26 cellular contexts compared by ENCODE assay signal in genomic region chr2:226117506-226118065, GRCh38.
A peak's percentile ranks its signal among the peaks of the same experiment; 100 is the strongest.
DNase-seq lines count a peak whose midpoint lies in the region; FAIRE-seq and TF ChIP-seq lines count a peak whose summit lies in the region.
"Had no signal": no experiment of that assay in that cellular context is flagged by ENCODE, and none has a peak within 500 bp of the region (broad histone marks: within the 10 kb centered on the region; RNA-seq: fewer than 3 reads in every experiment).

No MANE protein-coding gene starts in this region.

- H3K36me3 ChIP-seq in left ventricle myocardium inferior (no peaks in the 10 kb centered on the region), right atrium auricular region (no peaks in the 10 kb centered on the region)

- TF ChIP-seq CTCF in 22Rv1 (IDR thresholded peaks at IDR 0.05) (no peak), left ventricle myocardium inferior (IDR thresholded peaks at IDR 0.05; ENCODE audit: borderline replicate concordance) (no peak), right atrium auricular region (IDR thresholded peaks at IDR 0.05) (no peak)

- DNase-seq in HCEC 1CT, result peak; percentile 69
- DNase-seq in iris pigment epithelial cell (ENCODE audit: low read depth), result peak; percentile 47
- no peak for DNase-seq in left ventricle myocardium inferior
- DNase-seq in retina, result no peak
- no peak for DNase-seq in right atrium auricular region (ENCODE audit: low spot score)
- DNase-seq in dermis blood vessel endothelial cell, result no peak
- DNase-seq: activated CD4-positive, alpha-beta memory T cell treated with anti-CD3 and anti-CD28 coated beads, Interleukin-2, amount 10 ng/mL, durations not matched to agents 7 days and 5 days; activated naive CD4-positive, alpha-beta T cell treated with Interleukin-2 at 50 U/mL for 16 hours; activated T-cell treated with anti-CD3 and anti-CD28 coated beads, Interleukin-2, amount 50 U/mL, for 1 hour; aorta; C1 segment of cervical spinal cord; effector memory CD8-positive, alpha-beta T cell; Karpas-422; NCI-H1105; NCI-H2081; NCI-H510A treated with DMSO at 0.1 percent for 48 hours; SIG-M5; stimulated activated CD4-positive, alpha-beta T cell treated with anti-CD3 and anti-CD28 coated beads, Interleukin-2, amount 100 ng/mL, for 48 hours; T-helper 2 cell had no signal

- H3K9me3 ChIP-seq in left ventricle myocardium inferior (replicated peaks) (no peaks in the 10 kb centered on the region), right atrium auricular region (no peaks in the 10 kb centered on the region)

- H3K27me3 ChIP-seq in left ventricle myocardium inferior (ENCODE audit: low read depth) (no peaks in the 10 kb centered on the region), right atrium auricular region (no peaks in the 10 kb centered on the region)

- intact Hi-C loops in left ventricle myocardium inferior (cut with micrococcal nuclease), result no loop called here

- H3K4me3 ChIP-seq in left ventricle myocardium inferior (no peak overlapping the region), right atrium auricular region (no peak overlapping the region)
- H3K4me3 ChIP-seq: lung had no signal

- H3K27ac ChIP-seq in 22Rv1 (peak overlapping the region; percentile 83), left ventricle myocardium inferior (replicated peaks) (no peak overlapping the region), right atrium auricular region (no peak overlapping the region)

- H3K4me1 ChIP-seq in left ventricle myocardium inferior, result peaks cover 11% of the 10 kb centered on the region
- H3K4me1 ChIP-seq in right atrium auricular region, result peaks cover 0 to 5% of the 10 kb centered on the region in 2 donors

- FAIRE-seq in TTC549 (lab: Jason Lieb, UNC), result peak; percentile 9
- FAIRE-seq: A204.1, GM12891, islet of Langerhans, urothelium cell line had no signal

Comparison
In these comparisons a context has a peak if more than half of its experiments do, and no peak if none do; other contexts are left out.
1. DNase-seq: peak in HCEC 1CT (single experiment) and iris pigment epithelial cell (single experiment); none in left ventricle myocardium inferior (single experiment), retina (single experiment), right atrium auricular region (single experiment) and dermis blood vessel endothelial cell (single experiment).